8 cellular contexts compared by ENCODE assay signal in genomic region chr5:37837101-37838032, GRCh38. TPM values are rescaled to one million over a fixed set of nuclear protein-coding genes. Genes with fewer than 3 reads are reported as not detected.
DNase-seq lines count a peak whose midpoint lies in the region; ATAC-seq and TF ChIP-seq lines count a peak whose summit lies in the region.

No MANE protein-coding gene starts in this region.

- TF ChIP-seq POLR2A in gastroesophageal sphincter (IDR thresholded peaks at IDR 0.05): peak in 1 of 2 donors; percentile 1

- intact Hi-C loops in tibial artery (cut with DNase I; ENCODE audit: low total_unique reads): loop anchor here (5.0 kb wide), 1 partner anchor 355 kb away; no protein-coding TSS in a partner anchor

- H3K4me1 ChIP-seq in gastroesophageal sphincter (peaks cover 0 to 89% (median 12%) of the 10 kb centered on the region in 3 donors), tibial artery (peaks cover 0 to 62% (median 51%) of the 10 kb centered on the region in 4 donors)

- H3K27ac ChIP-seq in gastroesophageal sphincter (peak overlapping the region; percentile 64 to 96 (median 91)), tibial artery (no peak overlapping the region)

- H3K4me3 ChIP-seq in AG04449 (ENCODE audit: low read depth, low read length) (peak overlapping the region; percentile 68), gastroesophageal sphincter (peak overlapping the region; percentile 52 to 77), tibial artery (peak overlapping the region; percentile 40 to 51)

- no peak for TF ChIP-seq EP300 in gastroesophageal sphincter (IDR thresholded peaks at IDR 0.05)

- H3K36me3 ChIP-seq in gastroesophageal sphincter (no peaks in the 10 kb centered on the region), tibial artery (no peaks in the 10 kb centered on the region)

- POLR2A ChIA-PET in AG04449 (lab: Yijun Ruan, JAX): interaction anchor here (0.6 to 3.1 kb wide), 5 partner anchors 66 to 458 kb away, joined by 3 to 14 read pairs (median 3); partner anchors contain the start of gene WDR70

- 1% methylated on average over 41 of the region's 60 CpGs; no CpG with 5 or more reads in 1 of the 2 donors for WGBS in gastroesophageal sphincter (ENCODE audit: low coverage in 1 of 2), 2 donors

- DNase-seq in AG04449 (ENCODE audit: low read depth, low spot score) (no peak), NCI-H526 treated with DMSO at 0.1 percent for 48 hours (lab: John Stamatoyannopoulos, UW) (peak; percentile 76), nucleus accumbens (lab: John Stamatoyannopoulos, UW) (peak in 54 of 56 donors; percentile 30 to 92 (median 76)), tibial artery (peak; percentile 64 to 78)
- peak; percentile 88 to 89 for DNase-seq in activated T-cell treated with anti-CD3 and anti-CD28 coated beads, Interleukin-2, amount 50 U/mL, for 48 hours

- CTCF ChIA-PET in AG04449 (lab: Yijun Ruan, JAX): interaction anchor here (0.6 to 6.2 kb wide), 27 partner anchors 11 to 440 kb away, joined by 3 to 77 read pairs (median 4); no protein-coding TSS in a partner anchor

- H3K9me3 ChIP-seq in gastroesophageal sphincter (no peaks in the 10 kb centered on the region), tibial artery (no peaks in the 10 kb centered on the region)

- TF ChIP-seq CTCF in AG04449 (IDR thresholded peaks at IDR 0.05; ENCODE audit: insufficient read depth, low read length, missing control alignments) (peak; percentile 88), gastroesophageal sphincter (IDR thresholded peaks at IDR 0.05) (peak; percentile 78 to 95 (median 89)), tibial artery (IDR thresholded peaks at IDR 0.05) (peak; percentile 73 to 74)

- ATAC-seq in GM18519 (IDR thresholded peaks at IDR 0.05; ENCODE audit: low FRiP score, unreplicated experiment): peak; percentile 58
- peak; percentile 61 for ATAC-seq in HG03135 (IDR thresholded peaks at IDR 0.05; ENCODE audit: unreplicated experiment)
- ATAC-seq in gastroesophageal sphincter: peak; percentile 58

- H3K27me3 ChIP-seq in gastroesophageal sphincter (peaks cover 43% of the 10 kb centered on the region), tibial artery (peaks cover 0 to 94% of the 10 kb centered on the region in 2 donors)

RNA-seq across cellular contexts. Expression of gene GDNF, which starts 2.5 kb away (rescaled TPM):
- total RNA-seq in gastroesophageal sphincter: 1 to 10 TPM in 3 of 4 donors, under 1 TPM in 1; 0.81 to 6.4 (median 4.3) TPM

Comparison
In these comparisons a context has a peak if more than half of its experiments do, and no peak if none do; other contexts are left out.
1. H3K27ac ChIP-seq: peak in gastroesophageal sphincter (4 of 4); none in tibial artery (0 of 2).
2. Peak in every context shown above with its lines, with median percentiles within 50 percentile points of each other: H3K4me3 ChIP-seq, CTCF ChIP-seq and ATAC-seq.